In the genomic region with DNA sequence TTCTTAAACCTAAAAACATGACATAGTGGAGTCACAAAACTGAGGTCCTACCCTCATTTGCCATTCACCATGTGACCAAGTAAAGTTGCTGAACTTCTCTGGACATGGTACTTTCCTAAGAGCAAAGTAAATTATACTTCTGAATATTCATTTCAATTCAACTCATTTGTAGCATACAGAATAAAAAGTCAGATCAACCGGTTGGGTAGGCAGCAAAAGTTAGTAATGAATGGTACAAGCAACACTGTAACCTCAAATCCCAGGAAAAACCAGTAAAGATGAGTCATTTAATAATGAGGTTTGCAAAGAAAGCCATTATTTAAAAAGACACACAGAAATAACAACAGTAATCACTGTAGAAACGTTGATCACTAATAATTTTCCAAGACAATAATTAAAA, we compare ENCODE assay signal across 17 cellular contexts. TPM values are rescaled to one million over a fixed set of nuclear protein-coding genes. Genes with fewer than 3 reads are reported as not detected.
DNase-seq lines count a peak whose midpoint lies in the region; ATAC-seq and TF ChIP-seq lines count a peak whose summit lies in the region.
"Had no signal": no experiment of that assay in that cellular context is flagged by ENCODE, and none has a peak within 500 bp of the region (broad histone marks: within the 10 kb centered on the region; RNA-seq: fewer than 3 reads in every experiment).

No MANE protein-coding gene starts in this region.

- H3K4me3 Mint-ChIP-seq in HFFc6, result no peak overlapping the region
- no peak overlapping the region for H3K4me3 Mint-ChIP-seq in activated CD4-positive, alpha-beta memory T cell treated with anti-CD3 and anti-CD28 coated beads for 36 hours
- H3K4me3 Mint-ChIP-seq in chondrocyte (ENCODE audit: unreplicated experiment), result no peak overlapping the region
- H3K4me3 Mint-ChIP-seq: activated CD8-positive, alpha-beta T cell treated with anti-CD3 and anti-CD28 coated beads, Interleukin-2, amount 10 ng/mL, durations not matched to agents 7 days and 5 days; natural killer cell had no signal

- H3K4me1 ChIP-seq in foreskin keratinocyte, result peaks cover 7% of the 10 kb centered on the region
- H3K4me1 ChIP-seq: thyroid gland had no signal

- TF ChIP-seq CTCF in HFFc6 (IDR thresholded peaks at IDR 0.05) (no peak), foreskin keratinocyte (conservative IDR thresholded peaks at IDR 0.05) (no peak), chondrocyte (IDR thresholded peaks at IDR 0.05) (no peak)

- no peaks in the 10 kb centered on the region for H3K27me3 ChIP-seq in foreskin keratinocyte
- H3K27me3 ChIP-seq: thyroid gland had no signal

- peak overlapping the region; percentile 24 for H3K27ac ChIP-seq in foreskin keratinocyte
- H3K27ac ChIP-seq: coronary artery, thyroid gland had no signal

- H3K27me3 Mint-ChIP-seq in HFFc6 (ENCODE audit: insufficient read depth) (no peaks in the 10 kb centered on the region), chondrocyte (ENCODE audit: low read depth) (no peaks in the 10 kb centered on the region)
- no peaks in the 10 kb centered on the region for H3K27me3 Mint-ChIP-seq in activated CD4-positive, alpha-beta memory T cell treated with anti-CD3 and anti-CD28 coated beads for 36 hours

- peaks cover 8% of the 10 kb centered on the region; the same call in 1 of the 2 replicates for H3K36me3 Mint-ChIP-seq in HFFc6 (ENCODE audit: low read depth)
- H3K36me3 Mint-ChIP-seq in activated CD4-positive, alpha-beta memory T cell treated with anti-CD3 and anti-CD28 coated beads for 36 hours, result peaks cover 58% of the 10 kb centered on the region
- H3K36me3 Mint-ChIP-seq in chondrocyte (ENCODE audit: low read depth), result no peaks in the 10 kb centered on the region
- H3K36me3 Mint-ChIP-seq: natural killer cell had no signal

- ATAC-seq in foreskin keratinocyte (peak; percentile 80), HG03439 (IDR thresholded peaks at IDR 0.05; ENCODE audit: unreplicated experiment) (no peak), GM18868 (IDR thresholded peaks at IDR 0.05; ENCODE audit: unreplicated experiment) (no peak)
- ATAC-seq: activated CD8-positive, alpha-beta T cell treated with anti-CD3 and anti-CD28 coated beads, Interleukin-2, amount 10 ng/mL, durations not matched to agents 7 days and 5 days; natural killer cell had no signal

- H3K27ac Mint-ChIP-seq in HFFc6 (peak overlapping the region; percentile 53), chondrocyte (ENCODE audit: unreplicated experiment) (no peak overlapping the region)
- peak overlapping the region; percentile 2 for H3K27ac Mint-ChIP-seq in activated CD4-positive, alpha-beta memory T cell treated with anti-CD3 and anti-CD28 coated beads for 36 hours
- H3K27ac Mint-ChIP-seq: activated CD8-positive, alpha-beta T cell treated with anti-CD3 and anti-CD28 coated beads, Interleukin-2, amount 10 ng/mL, durations not matched to agents 7 days and 5 days; natural killer cell had no signal

- H3K9me3 Mint-ChIP-seq in HFFc6 (no peaks in the 10 kb centered on the region), chondrocyte (ENCODE audit: low read depth) (no peaks in the 10 kb centered on the region)
- H3K9me3 Mint-ChIP-seq in activated CD4-positive, alpha-beta memory T cell treated with anti-CD3 and anti-CD28 coated beads for 36 hours, result no peaks in the 10 kb centered on the region
- H3K9me3 Mint-ChIP-seq: natural killer cell had no signal

- intact Hi-C loops in activated CD4-positive, alpha-beta memory T cell treated with anti-CD3 and anti-CD28 coated beads for 36 hours (cut with micrococcal nuclease), result no loop called here

- POLR2A ChIA-PET in activated CD4-positive, alpha-beta memory T cell treated with anti-CD3 and anti-CD28 coated beads for 36 hours (lab: Charles Lee), result no interaction called here

- CTCF ChIA-PET in activated CD4-positive, alpha-beta memory T cell treated with anti-CD3 and anti-CD28 coated beads for 36 hours (lab: Charles Lee), result no interaction called here

- peaks cover 12% of the 10 kb centered on the region for H3K4me1 Mint-ChIP-seq in HFFc6 (ENCODE audit: low read depth)
- H3K4me1 Mint-ChIP-seq in activated CD4-positive, alpha-beta memory T cell treated with anti-CD3 and anti-CD28 coated beads for 36 hours (ENCODE audit: low read depth), result peaks cover 9% of the 10 kb centered on the region
- no peaks in the 10 kb centered on the region for H3K4me1 Mint-ChIP-seq in chondrocyte (ENCODE audit: low read depth)
- H3K4me1 Mint-ChIP-seq: natural killer cell had no signal

- peak; percentile 40 for DNase-seq in COLO829 (ENCODE audit: low spot score)
- peak; percentile 38 for DNase-seq in HFFc6
- no peak for DNase-seq in activated CD4-positive, alpha-beta memory T cell treated with anti-CD3 and anti-CD28 coated beads for 36 hours
- peak in 1 of 2 donors; percentile 63 for DNase-seq in foreskin keratinocyte
- no peak for DNase-seq in chondrocyte (ENCODE audit: low spot score)
- DNase-seq in activated naive CD4-positive, alpha-beta T cell (lab: John Stamatoyannopoulos, UW), result no peak
- DNase-seq: activated CD8-positive, alpha-beta T cell treated with anti-CD3 and anti-CD28 coated beads, Interleukin-2, amount 10 ng/mL, durations not matched to agents 7 days and 5 days; AML-193; aorta; natural killer cell; NCI-H146; NCI-H774; thyroid gland had no signal

RNA-seq across cellular contexts. Expression of a gene that starts 8.7 kb away (rescaled TPM):
- 10 to 100 TPM in 2 of 6 experiments, 1 to 10 TPM in 4; 4.5 to 11.6 (median 8.7) TPM for total RNA-seq in HFFc6 (2021; fragmentation: NEBNext Ultra II Directional; extraction: Animal tissue kit (Norgen Biotek cat#: 25700))
- total RNA-seq in activated CD4-positive, alpha-beta memory T cell treated with anti-CD3 and anti-CD28 coated beads for 36 hours, result 10 to 100 TPM; 41.3 to 43.4 TPM
- 26.3 and 27.2 TPM in 2 replicates for total RNA-seq in foreskin keratinocyte
- polyA plus RNA-seq in foreskin keratinocyte, result 20.0 and 23.3 TPM in 2 replicates
- 2.2 to 6.4 TPM (median 3.1 TPM) in 3 replicates for total RNA-seq in chondrocyte

RNA-seq across cellular contexts. Expression of a gene that starts 13.6 kb away (rescaled TPM):
- total RNA-seq in HFFc6 (2021; fragmentation: NEBNext Ultra II Directional; extraction: Animal tissue kit (Norgen Biotek cat#: 25700)), result 1 to 10 TPM in 5 of 6 experiments, under 1 TPM in 1; 0.97 to 1.6 (median 1.2) TPM
- total RNA-seq in activated CD4-positive, alpha-beta memory T cell treated with anti-CD3 and anti-CD28 coated beads for 36 hours, result 1 to 10 TPM; 1.4 to 1.9 TPM
- total RNA-seq in foreskin keratinocyte (0.49 and 0.71 TPM in 2 replicates), chondrocyte (3.3 to 7.2 TPM (median 4.5 TPM) in 3 replicates)
- 0.20 and 0.24 TPM in 2 replicates for polyA plus RNA-seq in foreskin keratinocyte
- total RNA-seq: H1 had no signal

RNA-seq across cellular contexts. Expression of a gene that starts 44.2 kb away (rescaled TPM):
- 1 to 10 TPM; 5.8 to 8.7 (median 6.2) TPM for total RNA-seq in HFFc6 (2021; fragmentation: NEBNext Ultra II Directional; extraction: Animal tissue kit (Norgen Biotek cat#: 25700))
- total RNA-seq in activated CD4-positive, alpha-beta memory T cell treated with anti-CD3 and anti-CD28 coated beads for 36 hours, result 10 to 100 TPM in 1 of 2 experiments, 1 to 10 TPM in 1; 9.9 to 10.4 TPM
- total RNA-seq in foreskin keratinocyte (9.9 and 10.3 TPM in 2 replicates), chondrocyte (5.2 to 5.6 TPM (median 5.5 TPM) in 3 replicates)
- 4.9 and 6.3 TPM in 2 replicates for polyA plus RNA-seq in foreskin keratinocyte

RNA-seq across cellular contexts. Expression of a gene that starts 58.7 kb away (rescaled TPM):
- 10 to 100 TPM; 61.8 to 73.8 (median 64.4) TPM for total RNA-seq in HFFc6 (2021; fragmentation: NEBNext Ultra II Directional; extraction: Animal tissue kit (Norgen Biotek cat#: 25700))
- total RNA-seq in activated CD4-positive, alpha-beta memory T cell treated with anti-CD3 and anti-CD28 coated beads for 36 hours, result 10 to 100 TPM; 40.4 to 43.7 TPM
- 40.0 and 42.3 TPM in 2 replicates for total RNA-seq in foreskin keratinocyte
- 21.3 and 23.7 TPM in 2 replicates for polyA plus RNA-seq in foreskin keratinocyte
- total RNA-seq in chondrocyte, result 51.2 to 58.2 TPM (median 53.5 TPM) in 3 replicates

RNA-seq across cellular contexts. Expression of a gene that starts 58.8 kb away (rescaled TPM):
- 100 to 1,000 TPM; 170 to 254 (median 211) TPM for total RNA-seq in HFFc6 (2021; fragmentation: NEBNext Ultra II Directional; extraction: Animal tissue kit (Norgen Biotek cat#: 25700))
- total RNA-seq in activated CD4-positive, alpha-beta memory T cell treated with anti-CD3 and anti-CD28 coated beads for 36 hours, result 100 to 1,000 TPM; 314 to 320 TPM
- 328 and 359 TPM in 2 replicates for total RNA-seq in foreskin keratinocyte
- polyA plus RNA-seq in foreskin keratinocyte, result 478 and 511 TPM in 2 replicates
- total RNA-seq in chondrocyte, result 132 to 146 TPM (median 144 TPM) in 3 replicates

Comparison
In these comparisons a context has a peak if more than half of its experiments do, and no peak if none do; other contexts are left out.
1. DNase-seq: peak in COLO829 (single experiment) and HFFc6 (single experiment); none in activated CD4-positive, alpha-beta memory T cell treated with anti-CD3 and anti-CD28 coated beads for 36 hours (single experiment), chondrocyte (single experiment) and activated naive CD4-positive, alpha-beta T cell (0 of 4).